ENCODE assay signal across 17 cellular contexts in the genomic region with DNA sequence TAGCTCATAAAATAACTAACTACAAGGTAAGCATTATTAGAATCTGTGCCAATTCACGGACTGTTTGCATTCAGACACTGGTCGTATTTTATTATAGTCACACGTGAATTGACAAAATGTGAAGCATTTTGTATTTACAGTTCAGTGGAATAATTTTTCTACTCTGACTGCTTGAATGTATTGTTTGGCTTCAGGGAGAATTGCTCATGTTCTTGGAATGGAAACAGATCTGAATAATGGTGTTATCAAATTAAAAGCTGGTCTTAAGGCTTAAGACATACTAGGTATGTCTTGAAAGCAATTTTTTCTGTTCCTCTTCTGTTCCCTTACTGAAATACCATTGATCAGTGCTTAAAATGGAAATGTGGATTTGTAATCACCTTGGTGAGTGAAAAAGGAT.
DNase-seq lines count a peak whose midpoint lies in the region; ATAC-seq and TF ChIP-seq lines count a peak whose summit lies in the region.
"Had no signal": no experiment of that assay in that cellular context is flagged by ENCODE, and none has a peak within 500 bp of the region (broad histone marks: within the 10 kb centered on the region; RNA-seq: fewer than 3 reads in every experiment).

No MANE protein-coding gene starts in this region.

- H3K4me1 Mint-ChIP-seq in HFFc6 (ENCODE audit: low read depth): peaks cover 54% of the 10 kb centered on the region
- no peaks in the 10 kb centered on the region for H3K4me1 Mint-ChIP-seq in natural killer cell treated with Interleukin-12 subunit alpha and Interleukin-12 subunit beta and Interleukin-15 and Interleukin-18, amount 100 ng/mL, for 72 hours (ENCODE audit: low read depth in 2 of 2)
- H3K4me1 Mint-ChIP-seq: CD8-positive, alpha-beta memory T cell had no signal

- peak overlapping the region; percentile 87 for H3K27ac Mint-ChIP-seq in HFFc6
- no peak overlapping the region for H3K27ac Mint-ChIP-seq in natural killer cell treated with Interleukin-12 subunit alpha and Interleukin-12 subunit beta and Interleukin-15 and Interleukin-18, amount 100 ng/mL, for 72 hours
- H3K27ac Mint-ChIP-seq: CD8-positive, alpha-beta memory T cell had no signal

- ATAC-seq in natural killer cell treated with Interleukin-12 subunit alpha and Interleukin-12 subunit beta and Interleukin-15 and Interleukin-18, amount 100 ng/mL, for 72 hours: no peak
- ATAC-seq: heart left ventricle; Right ventricle myocardium inferior; stimulated activated naive CD8-positive, alpha-beta T cell treated with anti-CD3 and anti-CD28 coated beads, Interleukin-15, Interleukin-2, amounts not matched to agents 100 U/mL and 50 U/mL, for 24 hours; upper lobe of right lung had no signal

- H3K4me3 ChIP-seq in astrocyte of the cerebellum (ENCODE audit: low read depth, low read length) (no peak overlapping the region), fibroblast of villous mesenchyme (ENCODE audit: low read depth, low read length) (no peak overlapping the region)
- H3K4me3 ChIP-seq: heart left ventricle, right atrium auricular region, upper lobe of right lung had no signal

- H3K4me3 Mint-ChIP-seq in HFFc6: peak overlapping the region; percentile 14; the same call in 1 of the 2 replicates
- H3K4me3 Mint-ChIP-seq in natural killer cell treated with Interleukin-12 subunit alpha and Interleukin-12 subunit beta and Interleukin-15 and Interleukin-18, amount 100 ng/mL, for 72 hours: no peak overlapping the region
- H3K4me3 Mint-ChIP-seq: CD8-positive, alpha-beta memory T cell had no signal

- peaks cover 27% of the 10 kb centered on the region for H3K36me3 Mint-ChIP-seq in HFFc6 (ENCODE audit: low read depth)
- no peaks in the 10 kb centered on the region for H3K36me3 Mint-ChIP-seq in natural killer cell treated with Interleukin-12 subunit alpha and Interleukin-12 subunit beta and Interleukin-15 and Interleukin-18, amount 100 ng/mL, for 72 hours
- H3K36me3 Mint-ChIP-seq: CD8-positive, alpha-beta memory T cell had no signal

- no peak for TF ChIP-seq CTCF in HFFc6 (IDR thresholded peaks at IDR 0.05)
- no peak for TF ChIP-seq CTCF in astrocyte of the cerebellum (IDR thresholded peaks at IDR 0.05; ENCODE audit: low read depth, low read length, missing control alignments)
- no peak for TF ChIP-seq CTCF in fibroblast of villous mesenchyme (IDR thresholded peaks at IDR 0.05; ENCODE audit: insufficient read depth, low read depth, low read length)

- DNase-seq in A172 (ENCODE audit: low spot score): peak; percentile 78
- peak; percentile 56 for DNase-seq in HFFc6
- DNase-seq in astrocyte of the cerebellum (ENCODE audit: low read depth): peak; percentile 26
- peak; percentile 43 for DNase-seq in fibroblast of villous mesenchyme (ENCODE audit: low read depth)
- no peak for DNase-seq in natural killer cell treated with Interleukin-12 subunit alpha and Interleukin-12 subunit beta and Interleukin-15 and Interleukin-18, amount 100 ng/mL, for 72 hours (ENCODE audit: low spot score)
- no peak for DNase-seq in activated CD4-positive, alpha-beta T cell treated with anti-CD3 and anti-CD28 coated beads for 1 hour
- DNase-seq in SIG-M5 treated with dmso at 0.1 percent for 504 hours (lab: John Stamatoyannopoulos, UW; ENCODE audit: unreplicated experiment): no peak
- DNase-seq in NCI-H2081 treated with DMSO at 0.1 percent for 48 hours (lab: John Stamatoyannopoulos, UW): no peak
- DNase-seq: ACHN; CD8-positive, alpha-beta memory T cell; heart left ventricle; NCI-H187 treated with DMSO at 0.1 percent for 48 hours; stimulated activated naive CD8-positive, alpha-beta T cell treated with anti-CD3 and anti-CD28 coated beads, Interleukin-15, Interleukin-2, amounts not matched to agents 100 U/mL and 50 U/mL, for 24 hours; T-helper 2 cell; upper lobe of right lung had no signal

- peaks cover 2% of the 10 kb centered on the region; the same call in 1 of the 2 replicates for H3K27me3 Mint-ChIP-seq in HFFc6 (ENCODE audit: insufficient read depth)
- H3K27me3 Mint-ChIP-seq in natural killer cell treated with Interleukin-12 subunit alpha and Interleukin-12 subunit beta and Interleukin-15 and Interleukin-18, amount 100 ng/mL, for 72 hours: no peaks in the 10 kb centered on the region
- H3K27me3 Mint-ChIP-seq: CD8-positive, alpha-beta memory T cell had no signal

- in situ Hi-C loops in astrocyte of the cerebellum (cut with HindIII; ENCODE audit: low sequenced_read_pairs): no loop called here

- H3K9me3 Mint-ChIP-seq in HFFc6: no peaks in the 10 kb centered on the region
- H3K9me3 Mint-ChIP-seq in natural killer cell treated with Interleukin-12 subunit alpha and Interleukin-12 subunit beta and Interleukin-15 and Interleukin-18, amount 100 ng/mL, for 72 hours: peaks cover 5% of the 10 kb centered on the region
- H3K9me3 Mint-ChIP-seq: CD8-positive, alpha-beta memory T cell had no signal

Comparison
In these comparisons a context has a peak if more than half of its experiments do, and no peak if none do; other contexts are left out.
1. DNase-seq: peak in A172 (single experiment), HFFc6 (single experiment), astrocyte of the cerebellum (single experiment) and fibroblast of villous mesenchyme (single experiment); none in natural killer cell treated with Interleukin-12 subunit alpha and Interleukin-12 subunit beta and Interleukin-15 and Interleukin-18, amount 100 ng/mL, for 72 hours (single experiment), activated CD4-positive, alpha-beta T cell treated with anti-CD3 and anti-CD28 coated beads for 1 hour (single experiment), SIG-M5 treated with dmso at 0.1 percent for 504 hours (single experiment) and NCI-H2081 treated with DMSO at 0.1 percent for 48 hours (single experiment).